8 cellular contexts compared by ENCODE assay signal in genomic region chr19:16324384-16325160, GRCh38. TPM values are rescaled to one million over a fixed set of nuclear protein-coding genes. Genes with fewer than 3 reads are reported as not detected.
A peak's percentile ranks its signal among the peaks of the same experiment; 100 is the strongest.
DNase-seq lines count a peak whose midpoint lies in the region; ATAC-seq and TF ChIP-seq lines count a peak whose summit lies in the region.

Gene KLF2, plus strand, starts transcription at chr19:16324826. Its CDS starts 98 bp downstream, at chr19:16324924.

- no peaks in the 10 kb centered on the region for H3K9me3 ChIP-seq in CD8-positive, alpha-beta T cell (ENCODE audit: low read length)
- H3K9me3 ChIP-seq in SJCRH30 (replicated peaks): no peaks in the 10 kb centered on the region

- peaks cover 40% of the 10 kb centered on the region for H3K4me1 Mint-ChIP-seq in CD8-positive, alpha-beta T cell (ENCODE audit: low read depth)

- H3K27me3 ChIP-seq in CD8-positive, alpha-beta T cell (ENCODE audit: insufficient read depth, low read length): no peaks in the 10 kb centered on the region
- H3K27me3 ChIP-seq in HL-60 (ENCODE audit: insufficient read depth, poor library complexity, severe bottlenecking): peaks cover 17% of the 10 kb centered on the region
- H3K27me3 ChIP-seq in SJCRH30: no peaks in the 10 kb centered on the region

- H3K9me3 Mint-ChIP-seq in CD8-positive, alpha-beta T cell: no peaks in the 10 kb centered on the region

- DNase-seq in CD8-positive, alpha-beta T cell: peak; percentile 92 to 98 (median 95)
- DNase-seq in HL-60 (ENCODE audit: low read depth in 1 of 2, low spot score in 1 of 2): peak; percentile 73 to 80
- peak; percentile 92 to 94 for DNase-seq in SJCRH30
- peak; percentile 60 to 92 (median 80) for DNase-seq in activated naive CD4-positive, alpha-beta T cell (lab: John Stamatoyannopoulos, UW)
- DNase-seq in germinal center (ENCODE audit: low spot score): peak; percentile 86
- DNase-seq in nucleus accumbens (lab: John Stamatoyannopoulos, UW): peak in 46 of 56 donors; percentile 1 to 79 (median 48)

- H3K36me3 Mint-ChIP-seq in CD8-positive, alpha-beta T cell: peaks cover 38% of the 10 kb centered on the region

- H3K4me3 ChIP-seq in CD8-positive, alpha-beta T cell (ENCODE audit: low read depth, low read length): peak within 1 kb of the TSS; percentile 87
- H3K4me3 ChIP-seq in HL-60 (replicated peaks; ENCODE audit: insufficient read depth, low read length): peak within 1 kb of the TSS; percentile 35
- H3K4me3 ChIP-seq in SJCRH30: peak within 1 kb of the TSS; percentile 94

- peak within 1 kb of the TSS; percentile 77 for H3K4me3 Mint-ChIP-seq in CD8-positive, alpha-beta T cell

- peaks cover 36% of the 10 kb centered on the region for H3K36me3 ChIP-seq in CD8-positive, alpha-beta T cell (ENCODE audit: insufficient read depth, low read length)
- H3K36me3 ChIP-seq in SJCRH30: peaks cover 2% of the 10 kb centered on the region; the same call in 1 of the 2 replicates

- H3K27me3 Mint-ChIP-seq in CD8-positive, alpha-beta T cell (ENCODE audit: low read depth): no peaks in the 10 kb centered on the region

- peak within 1 kb of the TSS; percentile 99 for H3K27ac ChIP-seq in CD8-positive, alpha-beta T cell (ENCODE audit: low read depth, low read length)
- H3K27ac ChIP-seq in HL-60 (replicated peaks): peak within 1 kb of the TSS; percentile 60
- peak within 1 kb of the TSS; percentile 71 for H3K27ac ChIP-seq in SJCRH30

- ATAC-seq in CD8-positive, alpha-beta T cell: peak; percentile 58
- peak; percentile 54 for ATAC-seq in GM19438 (IDR thresholded peaks at IDR 0.05; ENCODE audit: low read depth, unreplicated experiment)

- POLR2A ChIA-PET in CD8-positive, alpha-beta T cell (lab: Charles Lee): interaction anchor here (0.6 to 28.6 kb wide), 39 partner anchors 9 to 303 kb away, joined by 3 to 2627 read pairs (median 5); partner anchors contain the start of genes AP1M1, FAM32A, MED26 and TPM4

- no peak for TF ChIP-seq CTCF in CD8-positive, alpha-beta T cell (IDR thresholded peaks at IDR 0.05)
- TF ChIP-seq CTCF in HL-60 (IDR thresholded peaks at IDR 0.05; ENCODE audit: insufficient read depth, low read length) (no peak), subcutaneous adipose tissue (IDR thresholded peaks at IDR 0.05; ENCODE audit: low read depth) (no peak)

- peak within 1 kb of the TSS; percentile 82 for H3K27ac Mint-ChIP-seq in CD8-positive, alpha-beta T cell

- intact Hi-C loops in CD8-positive, alpha-beta T cell (cut with DNase I, micrococcal nuclease): loop anchor here (1.0 to 5.0 kb wide), 12 partner anchors 37 to 487 kb away; partner anchors contain the start of genes FAM32A (in 2 of the 2) and RAB8A (in 1 of the 2)

- CTCF ChIA-PET in CD8-positive, alpha-beta T cell (lab: Charles Lee): interaction anchor here (1.0 to 10.9 kb wide), 5 partner anchors 48 to 78 kb away, joined by 3 to 200 read pairs (median 6); no protein-coding TSS in a partner anchor

- peaks cover 36% of the 10 kb centered on the region for H3K4me1 ChIP-seq in CD8-positive, alpha-beta T cell (ENCODE audit: insufficient read depth, low read length)
- H3K4me1 ChIP-seq in SJCRH30: peaks cover 26% of the 10 kb centered on the region

RNA-seq across cellular contexts. Expression of gene KLF2, which starts in this region (rescaled TPM):
- 100 to 1,000 TPM; 817 to 847 TPM for total RNA-seq in CD8-positive, alpha-beta T cell
- total RNA-seq in SJCRH30 (2014; rRNA removed; shearing (Covaris generic)): 2.3 and 4.1 TPM in 2 replicates
- total RNA-seq in subcutaneous adipose tissue: 10 to 100 TPM; 17.8 to 70.6 (median 27.9) TPM

Comparison
In these comparisons a context has a peak if more than half of its experiments do, and no peak if none do; other contexts are left out.
1. Peak in every context shown above with its lines: DNase-seq, ATAC-seq, H3K4me3 ChIP-seq and H3K27ac ChIP-seq.
2. RNA of gene KLF2 (total RNA-seq): 817 to 847 TPM in CD8-positive, alpha-beta T cell; 17.8 to 70.6 TPM in subcutaneous adipose tissue and 2.3 to 4.1 TPM in SJCRH30; every median in the first group is over 10 times any median in the second.
3. H3K4me3 ChIP-seq: peak in every context shown above with its lines; median percentile 94 in SJCRH30; 87 in CD8-positive, alpha-beta T cell; 35 in HL-60.